ENCODE assay signal across 8 cellular contexts in genomic region chr1:151968058-151968457, GRCh38. TPM values are rescaled to one million over a fixed set of nuclear protein-coding genes. Genes with fewer than 3 reads are reported as not detected.
DNase-seq lines count a peak whose midpoint lies in the region; ATAC-seq, FAIRE-seq and TF ChIP-seq lines count a peak whose summit lies in the region.

No MANE protein-coding gene starts in this region.

- peak; percentile 82 for FAIRE-seq in GM19239 (lab: Jason Lieb, UNC)

- peak; percentile 87 for TF ChIP-seq CTCF in left ventricle myocardium inferior (IDR thresholded peaks at IDR 0.05; ENCODE audit: borderline replicate concordance)

- no peaks in the 10 kb centered on the region for H3K36me3 ChIP-seq in left ventricle myocardium inferior

- no peak overlapping the region for H3K27ac ChIP-seq in left ventricle myocardium inferior (replicated peaks)

- ATAC-seq in GM18861 (IDR thresholded peaks at IDR 0.05; ENCODE audit: unreplicated experiment) (no peak), GM18858 (IDR thresholded peaks at IDR 0.05; ENCODE audit: unreplicated experiment) (no peak)

- intact Hi-C loops in left ventricle myocardium inferior (cut with micrococcal nuclease): loop anchor here (5.0 kb wide), 1 partner anchor 34 kb away; no protein-coding TSS in a partner anchor

- H3K9me3 ChIP-seq in left ventricle myocardium inferior (replicated peaks): no peaks in the 10 kb centered on the region

- peaks cover 21% of the 10 kb centered on the region for H3K4me1 ChIP-seq in left ventricle myocardium inferior

- H3K27me3 ChIP-seq in left ventricle myocardium inferior (ENCODE audit: low read depth): no peaks in the 10 kb centered on the region

- DNase-seq in AG08395 (ENCODE audit: low spot score) (peak; percentile 44), GM19239 (ENCODE audit: insufficient read length, low spot score) (peak; percentile 17), OCI-M1 (lab: John Stamatoyannopoulos, UW) (peak; percentile 82), left ventricle myocardium inferior (no peak)
- DNase-seq in activated gamma-delta T cell treated with anti-CD3 and anti-CD28 coated beads, Interleukin-2, amount 50 U/mL, for 16 hours (ENCODE audit: low read depth): peak; percentile 33
- peak; percentile 35 for DNase-seq in stimulated activated CD4-positive, alpha-beta T cell treated with anti-CD3 and anti-CD28 coated beads, Interleukin-2, amount 100 ng/mL, for 4 hours (ENCODE audit: low read depth)

- H3K4me3 ChIP-seq in left ventricle myocardium inferior: no peak overlapping the region

RNA-seq across cellular contexts. Expression of gene S100A10, which starts 25.6 kb away (rescaled TPM):
- 186 TPM for total RNA-seq in left ventricle myocardium inferior

RNA-seq across cellular contexts. Expression of gene THEM4, which starts 58.7 kb away (rescaled TPM):
- 15.8 TPM for total RNA-seq in left ventricle myocardium inferior
